In the genomic region with DNA sequence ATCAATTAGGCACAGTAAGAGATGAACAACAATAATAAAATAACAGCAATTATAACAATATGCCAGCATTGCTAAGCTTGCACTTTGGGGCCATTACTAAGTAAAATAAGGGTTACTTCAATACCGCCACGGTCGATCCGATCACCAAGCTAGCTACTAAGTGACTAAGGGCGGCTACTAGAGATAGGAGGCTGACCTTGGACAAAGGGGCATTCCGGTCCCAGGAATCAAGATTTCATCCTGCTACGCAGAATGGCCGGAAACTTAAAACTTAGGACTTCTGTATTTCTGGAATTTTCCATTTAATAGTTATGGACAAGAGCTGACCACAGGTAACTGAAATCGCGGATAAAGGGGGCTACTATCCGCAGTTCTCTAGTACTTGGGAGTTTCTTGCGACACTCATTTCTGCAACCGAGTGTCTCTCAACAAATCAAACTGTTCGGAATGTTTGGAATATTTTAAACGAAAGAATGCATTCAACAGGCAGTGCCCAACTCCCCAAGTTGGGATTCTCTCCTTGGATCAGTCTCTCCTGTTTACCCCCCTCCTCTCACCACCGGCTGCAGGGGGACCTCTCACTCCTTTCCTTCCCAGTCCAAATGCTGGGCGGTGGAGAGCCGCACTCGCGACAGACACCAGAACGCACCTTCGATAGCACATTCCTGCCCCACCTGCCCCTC, we compare ENCODE assay signal across 9 cellular contexts. TPM values are rescaled to one million over a fixed set of nuclear protein-coding genes. Genes with fewer than 3 reads are reported as not detected.
DNase-seq lines count a peak whose midpoint lies in the region; ATAC-seq and TF ChIP-seq lines count a peak whose summit lies in the region.
"Had no signal": no experiment of that assay in that cellular context is flagged by ENCODE, and none has a peak within 500 bp of the region (broad histone marks: within the 10 kb centered on the region; RNA-seq: fewer than 3 reads in every experiment).

No MANE protein-coding gene starts in this region.

- peaks cover 42% of the 10 kb centered on the region for H3K4me1 Mint-ChIP-seq in GM23338
- peaks cover 37% of the 10 kb centered on the region for H3K4me1 Mint-ChIP-seq in nephron progenitor cell

- peak overlapping the region; percentile 90 for H2AFZ ChIP-seq in GM23338

- H3K36me3 Mint-ChIP-seq in GM23338 (ENCODE audit: low read depth) (peaks cover 5% of the 10 kb centered on the region; the same call in 2 of the 3 replicates), nephron progenitor cell (ENCODE audit: low read depth) (no peaks in the 10 kb centered on the region)

- H3K9me3 ChIP-seq in RWPE2 (ENCODE audit: severe bottlenecking) (no peaks in the 10 kb centered on the region), esophagus squamous epithelium (no peaks in the 10 kb centered on the region)

- H4K20me1 ChIP-seq in GM23338 (replicated peaks; ENCODE audit: insufficient read depth) = peaks cover 3% of the 10 kb centered on the region

- H3K4me2 ChIP-seq in GM23338 = peak overlapping the region; percentile 81

- TF ChIP-seq POLR2A in esophagus squamous epithelium (IDR thresholded peaks at IDR 0.05) = no peak

- H3K27me3 ChIP-seq in GM23338 (ENCODE audit: insufficient read depth) (peaks cover 21% of the 10 kb centered on the region), RWPE2 (ENCODE audit: insufficient read depth, poor library complexity, severe bottlenecking) (no peaks in the 10 kb centered on the region), esophagus squamous epithelium (no peaks in the 10 kb centered on the region)

- intact Hi-C loops in esophagus squamous epithelium (cut with DNase I) = no loop called here

- WGBS in esophagus squamous epithelium, 2 donors = 16 to 30% methylated on average over 20 to 22 of the region's 22 CpGs

- H3F3A ChIP-seq in GM23338 (replicated peaks; ENCODE audit: low read depth) = 0 out of 2 replicates have a peak, but pooled peaks cover 6% of the 10 kb centered on the region

- DNase-seq in GM23338 (ENCODE audit: low spot score) (peak; percentile 69), RWPE2 (ENCODE audit: low spot score) (no peak), esophagus squamous epithelium (lab: John Stamatoyannopoulos, UW) (no peak), nephron progenitor cell (no peak), COLO668 (lab: John Stamatoyannopoulos, UW; ENCODE audit: unreplicated experiment) (no peak), NCI-H446 (lab: John Stamatoyannopoulos, UW) (no peak)
- DNase-seq in activated CD4-positive, CD25-positive, alpha-beta regulatory T cell (lab: John Stamatoyannopoulos, UW) = no peak
- no peak for DNase-seq in stimulated activated CD4-positive, alpha-beta T cell treated with anti-CD3 and anti-CD28 coated beads, Interleukin-4, amount 100 ng/mL, for 4 hours

- ATAC-seq in GM23338 (peak; percentile 26), RWPE2 (ENCODE audit: low read depth) (peak; percentile 35; the same call in 2 of the 3 replicates)

- H3K36me3 ChIP-seq in GM23338 (ENCODE audit: insufficient read depth) = no peaks in the 10 kb centered on the region
- H3K36me3 ChIP-seq in RWPE2 (ENCODE audit: low read depth) = no peaks in the 10 kb centered on the region
- H3K36me3 ChIP-seq in esophagus squamous epithelium = no peaks in the 10 kb centered on the region

- TF ChIP-seq CTCF in GM23338 (conservative IDR thresholded peaks at IDR 0.05; ENCODE audit: low read depth in 2 of 2) (0 out of 4 replicates have a peak, but pooled peaks of 1 of the 2 experiments have one; percentile 6), RWPE2 (IDR thresholded peaks at IDR 0.05; ENCODE audit: poor library complexity, severe bottlenecking) (no peak), esophagus squamous epithelium (IDR thresholded peaks at IDR 0.05) (no peak), nephron progenitor cell (IDR thresholded peaks at IDR 0.05) (no peak)

- H3K4me3 ChIP-seq in GM23338 = peak overlapping the region; percentile 90
- H3K4me3 ChIP-seq in RWPE2 (ENCODE audit: severe bottlenecking) = peak overlapping the region; percentile 71
- peak overlapping the region; percentile 66 to 77 (median 72) for H3K4me3 ChIP-seq in esophagus squamous epithelium

- peaks cover 20% of the 10 kb centered on the region for H3K27me3 Mint-ChIP-seq in GM23338 (ENCODE audit: insufficient read depth, low read depth, poor library complexity)
- H3K27me3 Mint-ChIP-seq in nephron progenitor cell (ENCODE audit: low read depth, poor library complexity) = peaks cover 44% of the 10 kb centered on the region

- no peak overlapping the region for H3K27ac ChIP-seq in GM23338 (ENCODE audit: low read depth)
- H3K27ac ChIP-seq in RWPE2 (ENCODE audit: poor library complexity, severe bottlenecking) = no peak overlapping the region
- peak overlapping the region; percentile 83 to 98 (median 94) for H3K27ac ChIP-seq in esophagus squamous epithelium

- H3K27ac Mint-ChIP-seq in GM23338 (peak overlapping the region; percentile 61; the same call in 1 of the 2 replicates), nephron progenitor cell (no peak overlapping the region)

- H3K4me1 ChIP-seq in GM23338 (ENCODE audit: insufficient read depth) = peaks cover 28% of the 10 kb centered on the region
- no peaks in the 10 kb centered on the region for H3K4me1 ChIP-seq in RWPE2 (ENCODE audit: insufficient read depth, poor library complexity, severe bottlenecking)
- H3K4me1 ChIP-seq in esophagus squamous epithelium = peaks cover 12 to 58% (median 23%) of the 10 kb centered on the region in 3 donors

- no peaks in the 10 kb centered on the region for H3K9me2 ChIP-seq in GM23338 (ENCODE audit: insufficient read depth)

- H3K9me3 Mint-ChIP-seq in GM23338 = peaks cover 8% of the 10 kb centered on the region; the same call in 1 of the 3 replicates
- no peaks in the 10 kb centered on the region for H3K9me3 Mint-ChIP-seq in nephron progenitor cell

- H3K79me2 ChIP-seq in GM23338 (replicated peaks; ENCODE audit: insufficient read depth) = peaks cover 23% of the 10 kb centered on the region

- peak overlapping the region; percentile 84 for H3K4me3 Mint-ChIP-seq in GM23338
- peak overlapping the region; percentile 91 for H3K4me3 Mint-ChIP-seq in nephron progenitor cell

TF ChIP-seq in GM23338, 12 proteins besides CTCF, POLR2A, EP300 and RAD21 (continues in another document):
- no peak for TF ChIP-seq EZH2phosphoT487 (IDR thresholded peaks at IDR 0.05; ENCODE audit: unreplicated experiment)
- TF ChIP-seq, protein P1, sequence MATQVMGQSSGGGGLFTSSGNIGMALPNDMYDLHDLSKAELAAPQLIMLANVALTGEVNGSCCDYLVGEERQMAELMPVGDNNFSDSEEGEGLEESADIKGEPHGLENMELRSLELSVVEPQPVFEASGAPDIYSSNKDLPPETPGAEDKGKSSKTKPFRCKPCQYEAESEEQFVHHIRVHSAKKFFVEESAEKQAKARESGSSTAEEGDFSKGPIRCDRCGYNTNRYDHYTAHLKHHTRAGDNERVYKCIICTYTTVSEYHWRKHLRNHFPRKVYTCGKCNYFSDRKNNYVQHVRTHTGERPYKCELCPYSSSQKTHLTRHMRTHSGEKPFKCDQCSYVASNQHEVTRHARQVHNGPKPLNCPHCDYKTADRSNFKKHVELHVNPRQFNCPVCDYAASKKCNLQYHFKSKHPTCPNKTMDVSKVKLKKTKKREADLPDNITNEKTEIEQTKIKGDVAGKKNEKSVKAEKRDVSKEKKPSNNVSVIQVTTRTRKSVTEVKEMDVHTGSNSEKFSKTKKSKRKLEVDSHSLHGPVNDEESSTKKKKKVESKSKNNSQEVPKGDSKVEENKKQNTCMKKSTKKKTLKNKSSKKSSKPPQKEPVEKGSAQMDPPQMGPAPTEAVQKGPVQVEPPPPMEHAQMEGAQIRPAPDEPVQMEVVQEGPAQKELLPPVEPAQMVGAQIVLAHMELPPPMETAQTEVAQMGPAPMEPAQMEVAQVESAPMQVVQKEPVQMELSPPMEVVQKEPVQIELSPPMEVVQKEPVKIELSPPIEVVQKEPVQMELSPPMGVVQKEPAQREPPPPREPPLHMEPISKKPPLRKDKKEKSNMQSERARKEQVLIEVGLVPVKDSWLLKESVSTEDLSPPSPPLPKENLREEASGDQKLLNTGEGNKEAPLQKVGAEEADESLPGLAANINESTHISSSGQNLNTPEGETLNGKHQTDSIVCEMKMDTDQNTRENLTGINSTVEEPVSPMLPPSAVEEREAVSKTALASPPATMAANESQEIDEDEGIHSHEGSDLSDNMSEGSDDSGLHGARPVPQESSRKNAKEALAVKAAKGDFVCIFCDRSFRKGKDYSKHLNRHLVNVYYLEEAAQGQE (IDR thresholded peaks at IDR 0.05; ENCODE audit: unreplicated experiment) = no peak
- TF ChIP-seq CREB1 (CRISPR knock-in tag; IDR thresholded peaks at IDR 0.05; ENCODE audit: low read depth) = no peak
- TF ChIP-seq STAT1 (IDR thresholded peaks at IDR 0.05; ENCODE audit: unreplicated experiment) = no peak
- no peak for TF ChIP-seq POLR2AphosphoS5 (IDR thresholded peaks at IDR 0.05; ENCODE audit: low read depth)
- no peak for TF ChIP-seq ETS1 (IDR thresholded peaks at IDR 0.05)
- TF ChIP-seq NANOG (IDR thresholded peaks at IDR 0.05; ENCODE audit: borderline replicate concordance) = no peak
- TF ChIP-seq ZNF114 (CRISPR knock-in tag; IDR thresholded peaks at IDR 0.05) = no peak

RNA-seq across cellular contexts. Expression of gene HEBP1, which starts 0.6 kb away (rescaled TPM):
- 25.2 and 33.9 TPM in 2 replicates for total RNA-seq in GM23338 (2014; rRNA removed; shearing (Covaris generic))
- 45.1 and 46.8 TPM in 2 replicates for polyA plus RNA-seq in GM23338 (2016; fragmentation: Nextera tagmentation; extraction: Ambion mirVana)
- 10 to 100 TPM; 17.0 to 50.9 (median 23.9) TPM for total RNA-seq in esophagus squamous epithelium

RNA-seq across cellular contexts. Expression of gene FAM234B, which starts 44.8 kb away (rescaled TPM):
- 20.1 and 21.1 TPM in 2 replicates for total RNA-seq in GM23338 (2014; rRNA removed; shearing (Covaris generic))
- 9.5 TPM in 2 replicates for polyA plus RNA-seq in GM23338 (2016; fragmentation: Nextera tagmentation; extraction: Ambion mirVana)
- total RNA-seq in esophagus squamous epithelium = 1 to 10 TPM; 3.1 to 8.0 (median 3.9) TPM

RNA-seq across cellular contexts. Expression of gene GPRC5D, which starts 47.4 kb away (rescaled TPM):
- total RNA-seq in GM23338 (2014; rRNA removed; shearing (Covaris generic)) = not detected in 2 replicates
- polyA plus RNA-seq in GM23338 (2016; fragmentation: Nextera tagmentation; extraction: Ambion mirVana) = not detected in 2 replicates
- under 1 TPM in 1 of 4 donors, not detected in 3; 0.95 TPM for total RNA-seq in esophagus squamous epithelium
- total RNA-seq: T-helper 1 cell treated with Interleukin-12 subunit alpha and Interleukin-12 subunit beta and Interleukin-4 antibody, amounts not matched to agents 30 ng/mL and 1 ng/mL, for 36 hours had no signal

Comparison
In these comparisons a context has a peak if more than half of its experiments do, and no peak if none do; other contexts are left out.
1. H3K27ac ChIP-seq: peak in esophagus squamous epithelium (4 of 4); none in GM23338 (single experiment) and RWPE2 (single experiment).
2. Peak in every context shown above with its lines, with median percentiles within 50 percentile points of each other: H3K4me3 ChIP-seq.